Comparison of ENCODE assay signal across 8 cellular contexts in the genomic region with DNA sequence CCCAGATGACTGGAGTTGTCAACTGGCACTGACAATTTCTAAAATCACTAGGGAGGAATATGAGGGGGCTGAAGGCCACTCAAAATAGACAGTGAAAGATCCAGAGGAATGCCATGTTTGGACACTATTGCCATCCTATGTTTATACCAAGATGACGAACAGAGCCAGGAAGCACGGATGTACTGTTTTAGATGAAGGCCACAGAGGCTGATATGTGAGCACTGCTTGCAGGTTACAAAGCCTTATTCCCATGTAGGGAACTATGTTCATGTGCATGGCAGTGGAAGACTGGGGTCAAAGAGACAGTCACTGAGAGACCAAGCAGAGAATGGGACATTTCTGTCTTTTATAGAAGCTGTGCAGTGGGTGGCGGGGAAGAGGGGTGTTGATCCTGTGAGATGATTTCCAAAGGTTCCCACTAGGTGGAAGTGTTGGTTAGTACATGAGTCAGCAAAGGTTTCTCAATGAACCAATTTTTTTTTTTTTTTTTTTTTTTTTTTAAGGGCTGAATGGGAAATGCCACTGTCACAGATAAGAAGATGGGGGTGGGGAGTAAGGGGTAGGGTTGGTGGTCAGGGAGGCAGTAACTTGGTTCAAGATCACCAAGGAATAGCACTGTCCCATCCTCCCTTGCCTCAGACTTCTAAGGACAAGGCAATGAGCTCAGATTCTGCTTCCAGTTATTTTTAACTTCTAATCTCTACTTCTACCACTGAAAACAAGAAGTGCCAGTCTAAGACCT. TPM values are rescaled to one million over a fixed set of nuclear protein-coding genes. Genes with fewer than 3 reads are reported as not detected.
DNase-seq lines count a peak whose midpoint lies in the region; ATAC-seq and TF ChIP-seq lines count a peak whose summit lies in the region.

No MANE protein-coding gene starts in this region.

- H3K27me3 Mint-ChIP-seq in endothelial cell (ENCODE audit: unreplicated experiment) = no peaks in the 10 kb centered on the region

- peak overlapping the region; percentile 40 for H3K9ac ChIP-seq in OCI-LY3 (ENCODE audit: low read length)
- no peak overlapping the region for H3K9ac ChIP-seq in mesenchymal stem cell (ENCODE audit: low read length)

- H4K8ac ChIP-seq in mesenchymal stem cell (ENCODE audit: low read length) = no peak overlapping the region

- H3K9me3 ChIP-seq in OCI-LY3 (ENCODE audit: insufficient read depth, low read length) (peaks cover 10% of the 10 kb centered on the region), mesenchymal stem cell (ENCODE audit: control insufficient read depth, low read length) (no peaks in the 10 kb centered on the region)

- H2BK15ac ChIP-seq in mesenchymal stem cell (ENCODE audit: low read depth, poor library complexity, severe bottlenecking) = no peak overlapping the region

- H4K91ac ChIP-seq in mesenchymal stem cell (ENCODE audit: low read length) = no peak overlapping the region

- H3K27me3 ChIP-seq in HL-60 (ENCODE audit: insufficient read depth, poor library complexity, severe bottlenecking) (no peaks in the 10 kb centered on the region), OCI-LY3 (ENCODE audit: low read depth, low read length) (no peaks in the 10 kb centered on the region), mesenchymal stem cell (ENCODE audit: control insufficient read depth in 1 of 2, insufficient read depth in 1 of 2, low read length in 2 of 2) (peaks cover 8 to 18% of the 10 kb centered on the region in 2 experiments)

- no peak overlapping the region for H3K27ac Mint-ChIP-seq in endothelial cell (ENCODE audit: unreplicated experiment)

- H3K27ac ChIP-seq in HL-60 (replicated peaks) (no peak overlapping the region), OCI-LY3 (ENCODE audit: low read length) (peak overlapping the region; percentile 64), mesenchymal stem cell (ENCODE audit: low read length, poor library complexity, severe bottlenecking) (no peak overlapping the region)

- H3K79me1 ChIP-seq in mesenchymal stem cell (replicated peaks; ENCODE audit: low read length, poor library complexity, severe bottlenecking) = no peaks in the 10 kb centered on the region

- no peaks in the 10 kb centered on the region for H4K20me1 ChIP-seq in OCI-LY3 (ENCODE audit: insufficient read depth, low read length)

- H3K18ac ChIP-seq in mesenchymal stem cell (ENCODE audit: low read depth in 1 of 2, low read length in 2 of 2) = no peak overlapping the region

- H3K4me1 ChIP-seq in OCI-LY3 (ENCODE audit: low read length) (peaks cover 26% of the 10 kb centered on the region), mesenchymal stem cell (ENCODE audit: control insufficient read depth, insufficient read depth, low read depth, low read length) (no peaks in the 10 kb centered on the region)

- H3K4me2 ChIP-seq in OCI-LY3 (ENCODE audit: low read length) = peak overlapping the region; percentile 50
- H3K4me2 ChIP-seq in mesenchymal stem cell (ENCODE audit: low read length, poor library complexity, severe bottlenecking) = no peak overlapping the region

- TF ChIP-seq CTCF in HL-60 (IDR thresholded peaks at IDR 0.05; ENCODE audit: insufficient read depth, low read length) = peak; percentile 17
- peak; percentile 57 for TF ChIP-seq CTCF in OCI-LY3 (IDR thresholded peaks at IDR 0.05; ENCODE audit: low read depth, low read length)
- TF ChIP-seq CTCF in endothelial cell (IDR thresholded peaks at IDR 0.05; ENCODE audit: unreplicated experiment) = peak; percentile 40

- H3K14ac ChIP-seq in mesenchymal stem cell (ENCODE audit: low read length in 2 of 2) = no peak overlapping the region

- no peaks in the 10 kb centered on the region for H3K9me3 Mint-ChIP-seq in endothelial cell (ENCODE audit: unreplicated experiment)

- no peak overlapping the region for H3K23ac ChIP-seq in mesenchymal stem cell (ENCODE audit: low read length in 2 of 2)

- peaks cover 20% of the 10 kb centered on the region for H3K36me3 ChIP-seq in OCI-LY3 (replicated peaks; ENCODE audit: low read depth, low read length)
- no peaks in the 10 kb centered on the region for H3K36me3 ChIP-seq in mesenchymal stem cell (ENCODE audit: control insufficient read depth in 1 of 2, insufficient read depth in 2 of 2, low read depth in 1 of 2, low read length in 2 of 2)

- H2BK12ac ChIP-seq in mesenchymal stem cell (ENCODE audit: low read length in 2 of 2) = no peak overlapping the region

- no peak overlapping the region for H2BK120ac ChIP-seq in mesenchymal stem cell (ENCODE audit: low read depth, low read length)

- peak overlapping the region; percentile 89 for H2AFZ ChIP-seq in OCI-LY3 (ENCODE audit: low read depth, low read length)
- no peak overlapping the region for H2AFZ ChIP-seq in mesenchymal stem cell (ENCODE audit: low read depth, low read length)

- H3K79me2 ChIP-seq in OCI-LY3 (ENCODE audit: low read length) = no peaks in the 10 kb centered on the region

- H3K4me3 ChIP-seq in HL-60 (replicated peaks; ENCODE audit: insufficient read depth, low read length) = no peak overlapping the region
- H3K4me3 ChIP-seq in OCI-LY3 (ENCODE audit: low read length) = no peak overlapping the region
- H3K4me3 ChIP-seq in mesenchymal stem cell (ENCODE audit: insufficient read depth in 1 of 2, low read depth in 1 of 2, low read length in 2 of 2) = no peak overlapping the region

- no peak overlapping the region for H3K4me3 Mint-ChIP-seq in endothelial cell (ENCODE audit: unreplicated experiment)

- WGBS in mesenchymal stem cell = 50% methylated on average over 3 of the region's 3 CpGs

- ATAC-seq in HG03565 (IDR thresholded peaks at IDR 0.05; ENCODE audit: unreplicated experiment) = no peak
- no peak for ATAC-seq in GM19463 (IDR thresholded peaks at IDR 0.05; ENCODE audit: unreplicated experiment)
- no peak for ATAC-seq in HG03139 (IDR thresholded peaks at IDR 0.05; ENCODE audit: unreplicated experiment)

- no peak overlapping the region for H3K4ac ChIP-seq in mesenchymal stem cell (ENCODE audit: low read depth in 1 of 2, low read length in 2 of 2)

- H3K4me1 Mint-ChIP-seq in endothelial cell (ENCODE audit: unreplicated experiment) = peaks cover 16% of the 10 kb centered on the region

- H2BK5ac ChIP-seq in mesenchymal stem cell (ENCODE audit: low read depth, low read length, poor library complexity, severe bottlenecking) = no peak overlapping the region

- peak; percentile 41 for DNase-seq in DMS153 (lab: John Stamatoyannopoulos, UW)
- peak; percentile 2 to 31 for DNase-seq in HL-60 (ENCODE audit: low read depth in 1 of 2, low spot score in 1 of 2)
- peak; percentile 56 for DNase-seq in endothelial cell (ENCODE audit: low spot score)
- DNase-seq in mesenchymal stem cell = peak; percentile 79

- no peak overlapping the region for H2AK5ac ChIP-seq in mesenchymal stem cell (ENCODE audit: low read length, severe bottlenecking)

- H3K36me3 Mint-ChIP-seq in endothelial cell (ENCODE audit: low read depth, unreplicated experiment) = no peaks in the 10 kb centered on the region

RNA-seq across cellular contexts. Expression of a gene that starts 46.7 kb away (rescaled TPM):
- 15.8 TPM for total RNA-seq in endothelial cell (ENCODE audit: unreplicated experiment)
- polyA plus RNA-seq in mesenchymal stem cell (2013, experiment 1 of 2) = 10.7 TPM
- 10.4 TPM for polyA plus RNA-seq in mesenchymal stem cell (2013, experiment 2 of 2)

Comparison
In these comparisons a context has a peak if more than half of its experiments do, and no peak if none do; other contexts are left out.
1. DNase-seq: peak in every context shown above with its lines; median percentile 79 in mesenchymal stem cell; 56 in endothelial cell; 41 in DMS153; 16 in HL-60.